ENCODE assay signal across 15 cellular contexts in the genomic region with DNA sequence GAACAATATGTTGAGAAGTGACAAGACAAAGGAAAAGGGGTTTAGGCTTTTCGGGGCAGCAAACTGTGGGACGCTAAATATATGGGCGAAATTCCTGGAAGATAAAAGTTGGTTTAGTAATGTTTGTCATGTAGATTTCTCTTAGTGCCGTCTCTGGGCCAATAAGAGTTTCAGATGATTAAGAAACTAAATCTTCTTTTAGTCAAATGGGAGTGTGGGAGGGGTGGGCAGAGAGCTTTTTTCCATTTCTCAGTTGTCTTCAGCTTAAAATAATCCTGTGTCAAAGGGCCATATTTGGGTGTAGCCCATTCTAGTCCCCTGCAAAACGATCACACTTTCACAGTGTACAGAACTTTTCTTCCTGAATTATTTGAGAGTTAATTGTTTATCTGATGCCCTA. TPM values are rescaled to one million over a fixed set of nuclear protein-coding genes. Genes with fewer than 3 reads are reported as not detected.
DNase-seq lines count a peak whose midpoint lies in the region; ATAC-seq and TF ChIP-seq lines count a peak whose summit lies in the region.
"Had no signal": no experiment of that assay in that cellular context is flagged by ENCODE, and none has a peak within 500 bp of the region (broad histone marks: within the 10 kb centered on the region; RNA-seq: fewer than 3 reads in every experiment).

No MANE protein-coding gene starts in this region.

- H3K4me3 Mint-ChIP-seq in natural killer cell treated with Interleukin-12 subunit alpha and Interleukin-12 subunit beta and Interleukin-15 and Interleukin-18, amount 100 ng/mL, for 72 hours = peak overlapping the region; percentile 33
- H3K4me3 Mint-ChIP-seq in natural killer cell (no peak overlapping the region), Calu3 (ENCODE audit: low read depth, unreplicated experiment) (no peak overlapping the region)
- no peak overlapping the region for H3K4me3 Mint-ChIP-seq in activated CD8-positive, alpha-beta T cell treated with anti-CD3 and anti-CD28 coated beads, Interleukin-2, amount 10 ng/mL, durations not matched to agents 7 days and 5 days
- H3K4me3 Mint-ChIP-seq: effector memory CD8-positive, alpha-beta T cell had no signal

- no peaks in the 10 kb centered on the region for H3K9me3 Mint-ChIP-seq in natural killer cell treated with Interleukin-12 subunit alpha and Interleukin-12 subunit beta and Interleukin-15 and Interleukin-18, amount 100 ng/mL, for 72 hours
- H3K9me3 Mint-ChIP-seq in natural killer cell (no peaks in the 10 kb centered on the region), Calu3 (ENCODE audit: low read depth, unreplicated experiment) (no peaks in the 10 kb centered on the region)
- H3K9me3 Mint-ChIP-seq in activated CD8-positive, alpha-beta T cell treated with anti-CD3 and anti-CD28 coated beads, Interleukin-2, amount 10 ng/mL, durations not matched to agents 7 days and 5 days (ENCODE audit: insufficient read depth) = no peaks in the 10 kb centered on the region
- H3K9me3 Mint-ChIP-seq: effector memory CD8-positive, alpha-beta T cell had no signal

- no peak for DNase-seq in natural killer cell treated with Interleukin-12 subunit alpha and Interleukin-12 subunit beta and Interleukin-15 and Interleukin-18, amount 100 ng/mL, for 72 hours (ENCODE audit: low spot score)
- no peak for DNase-seq in natural killer cell
- DNase-seq in HAP-1 (ENCODE audit: low spot score in 2 of 2) = peak; percentile 74 to 99
- DNase-seq in activated CD8-positive, alpha-beta T cell treated with anti-CD3 and anti-CD28 coated beads, Interleukin-2, amount 10 ng/mL, durations not matched to agents 7 days and 5 days = no peak
- DNase-seq in substantia nigra (lab: John Stamatoyannopoulos, UW) = no peak
- no peak for DNase-seq in HCEC 1CT
- DNase-seq in Calu3 = no peak
- DNase-seq: anterior cingulate cortex; effector memory CD8-positive, alpha-beta T cell; kidney; NCI-H1694 treated with DMSO at 0.1 percent for 48 hours; NCI-H345 had no signal

- in situ Hi-C loops in HAP-1 (cut with MboI; ENCODE audit: low sequenced_read_pairs) = no loop called here

- no peaks in the 10 kb centered on the region for H3K9me3 ChIP-seq in HAP-1

- no peak for ATAC-seq in natural killer cell treated with Interleukin-12 subunit alpha and Interleukin-12 subunit beta and Interleukin-15 and Interleukin-18, amount 100 ng/mL, for 72 hours
- ATAC-seq in natural killer cell (no peak), GM21526 (IDR thresholded peaks at IDR 0.05; ENCODE audit: low FRiP score, unreplicated experiment) (no peak)
- ATAC-seq in activated CD8-positive, alpha-beta T cell treated with anti-CD3 and anti-CD28 coated beads, Interleukin-2, amount 10 ng/mL, durations not matched to agents 7 days and 5 days = no peak
- ATAC-seq: activated CD4-positive, CD25-positive, alpha-beta regulatory T cell treated with anti-CD3 and anti-CD28 coated beads, Interleukin-2, amount 50 U/mL, for 24 hours; effector memory CD8-positive, alpha-beta T cell; Right ventricle myocardium inferior had no signal

- no peak for TF ChIP-seq CTCF in natural killer cell (IDR thresholded peaks at IDR 0.05)
- TF ChIP-seq CTCF in Calu3 (IDR thresholded peaks at IDR 0.05; ENCODE audit: unreplicated experiment) = no peak

- no peaks in the 10 kb centered on the region for H3K36me3 Mint-ChIP-seq in natural killer cell treated with Interleukin-12 subunit alpha and Interleukin-12 subunit beta and Interleukin-15 and Interleukin-18, amount 100 ng/mL, for 72 hours
- H3K36me3 Mint-ChIP-seq in natural killer cell (no peaks in the 10 kb centered on the region), Calu3 (ENCODE audit: insufficient read depth, unreplicated experiment) (no peaks in the 10 kb centered on the region)
- H3K36me3 Mint-ChIP-seq in activated CD8-positive, alpha-beta T cell treated with anti-CD3 and anti-CD28 coated beads, Interleukin-2, amount 10 ng/mL, durations not matched to agents 7 days and 5 days (ENCODE audit: low read depth) = peaks cover 47% of the 10 kb centered on the region

- no peaks in the 10 kb centered on the region for H3K36me3 ChIP-seq in HAP-1 (replicated peaks)

- no peak overlapping the region for H3K4me3 ChIP-seq in HAP-1

- H3K27ac Mint-ChIP-seq in natural killer cell treated with Interleukin-12 subunit alpha and Interleukin-12 subunit beta and Interleukin-15 and Interleukin-18, amount 100 ng/mL, for 72 hours = no peak overlapping the region
- H3K27ac Mint-ChIP-seq in natural killer cell = no peak overlapping the region
- peak overlapping the region; percentile 54 for H3K27ac Mint-ChIP-seq in activated CD8-positive, alpha-beta T cell treated with anti-CD3 and anti-CD28 coated beads, Interleukin-2, amount 10 ng/mL, durations not matched to agents 7 days and 5 days
- H3K27ac Mint-ChIP-seq in Calu3 (ENCODE audit: unreplicated experiment) = no peak overlapping the region
- H3K27ac Mint-ChIP-seq: effector memory CD8-positive, alpha-beta T cell had no signal

- CTCF ChIA-PET in activated CD8-positive, alpha-beta T cell treated with anti-CD3 and anti-CD28 coated beads, Interleukin-2, amount 10 ng/mL, durations not matched to agents 7 days and 5 days (lab: Charles Lee) = interaction anchor here (1.2 to 2.1 kb wide), 5 partner anchors 9 to 84 kb away, joined by 3 to 8 read pairs (median 4); no protein-coding TSS in a partner anchor
- CTCF ChIA-PET in Calu3 (lab: Charles Lee) = no interaction called here

- H3K27me3 ChIP-seq in HAP-1 (ENCODE audit: low read depth) = no peaks in the 10 kb centered on the region

- H3K27ac ChIP-seq in substantia nigra (ENCODE audit: low read depth, low read length, poor library complexity, severe bottlenecking) = peak overlapping the region; percentile 38

- H3K4me1 Mint-ChIP-seq in natural killer cell treated with Interleukin-12 subunit alpha and Interleukin-12 subunit beta and Interleukin-15 and Interleukin-18, amount 100 ng/mL, for 72 hours (ENCODE audit: low read depth in 2 of 2) = no peaks in the 10 kb centered on the region
- H3K4me1 Mint-ChIP-seq in natural killer cell (no peaks in the 10 kb centered on the region), Calu3 (ENCODE audit: low read depth, unreplicated experiment) (peaks cover 17% of the 10 kb centered on the region)
- H3K4me1 Mint-ChIP-seq in activated CD8-positive, alpha-beta T cell treated with anti-CD3 and anti-CD28 coated beads, Interleukin-2, amount 10 ng/mL, durations not matched to agents 7 days and 5 days (ENCODE audit: low read depth) = peaks cover 53% of the 10 kb centered on the region

- POLR2A ChIA-PET in activated CD8-positive, alpha-beta T cell treated with anti-CD3 and anti-CD28 coated beads, Interleukin-2, amount 10 ng/mL, durations not matched to agents 7 days and 5 days (lab: Charles Lee) = interaction anchor here (1.5 kb wide), 1 partner anchor 88 kb away, joined by 5 read pairs; no protein-coding TSS in a partner anchor

- H3K4me1 ChIP-seq in HAP-1 = peaks cover 43% of the 10 kb centered on the region

- intact Hi-C loops in natural killer cell (cut with micrococcal nuclease) = no loop called here
- intact Hi-C loops in Calu3 (cut with micrococcal nuclease; ENCODE audit: unreplicated experiment) = no loop called here

- H3K27me3 Mint-ChIP-seq in natural killer cell treated with Interleukin-12 subunit alpha and Interleukin-12 subunit beta and Interleukin-15 and Interleukin-18, amount 100 ng/mL, for 72 hours = peaks cover 8 to 14% of the 10 kb centered on the region in 2 donors
- peaks cover 0 to 6% of the 10 kb centered on the region in 2 donors for H3K27me3 Mint-ChIP-seq in natural killer cell (ENCODE audit: low read depth in 2 of 2)
- H3K27me3 Mint-ChIP-seq in activated CD8-positive, alpha-beta T cell treated with anti-CD3 and anti-CD28 coated beads, Interleukin-2, amount 10 ng/mL, durations not matched to agents 7 days and 5 days (ENCODE audit: low read depth) = no peaks in the 10 kb centered on the region
- H3K27me3 Mint-ChIP-seq in Calu3 (ENCODE audit: unreplicated experiment) = no peaks in the 10 kb centered on the region

- BruUV-seq in Calu3 (replicated peaks; lab: Mats Ljungman, UMichigan) = no TSS peak

RNA-seq across cellular contexts. Expression of a gene that starts 41.6 kb away (rescaled TPM):
- total RNA-seq in natural killer cell treated with Interleukin-12 subunit alpha and Interleukin-12 subunit beta and Interleukin-15 and Interleukin-18, amount 100 ng/mL, for 72 hours = 100 to 1,000 TPM in 1 of 2 donors, 10 to 100 TPM in 1; 73.0 to 139 TPM
- 10 to 100 TPM; 20.7 to 29.2 (median 21.2) TPM for total RNA-seq in natural killer cell
- total RNA-seq in activated CD8-positive, alpha-beta T cell treated with anti-CD3 and anti-CD28 coated beads, Interleukin-2, amount 10 ng/mL, durations not matched to agents 7 days and 5 days = 100 to 1,000 TPM in 1 of 2 experiments, 10 to 100 TPM in 1; 99.2 to 101 TPM
- 85.7 and 129 TPM in 2 replicates for total RNA-seq in Calu3 (2022)

Comparison
In these comparisons a context has a peak if more than half of its experiments do, and no peak if none do; other contexts are left out.
1. DNase-seq: peak in HAP-1 (2 of 2); none in natural killer cell treated with Interleukin-12 subunit alpha and Interleukin-12 subunit beta and Interleukin-15 and Interleukin-18, amount 100 ng/mL, for 72 hours (single experiment), natural killer cell (single experiment), activated CD8-positive, alpha-beta T cell treated with anti-CD3 and anti-CD28 coated beads, Interleukin-2, amount 10 ng/mL, durations not matched to agents 7 days and 5 days (single experiment), substantia nigra (0 of 49), HCEC 1CT (single experiment) and Calu3 (single experiment).